ENCODE assay signal across 12 cellular contexts in the genomic region with DNA sequence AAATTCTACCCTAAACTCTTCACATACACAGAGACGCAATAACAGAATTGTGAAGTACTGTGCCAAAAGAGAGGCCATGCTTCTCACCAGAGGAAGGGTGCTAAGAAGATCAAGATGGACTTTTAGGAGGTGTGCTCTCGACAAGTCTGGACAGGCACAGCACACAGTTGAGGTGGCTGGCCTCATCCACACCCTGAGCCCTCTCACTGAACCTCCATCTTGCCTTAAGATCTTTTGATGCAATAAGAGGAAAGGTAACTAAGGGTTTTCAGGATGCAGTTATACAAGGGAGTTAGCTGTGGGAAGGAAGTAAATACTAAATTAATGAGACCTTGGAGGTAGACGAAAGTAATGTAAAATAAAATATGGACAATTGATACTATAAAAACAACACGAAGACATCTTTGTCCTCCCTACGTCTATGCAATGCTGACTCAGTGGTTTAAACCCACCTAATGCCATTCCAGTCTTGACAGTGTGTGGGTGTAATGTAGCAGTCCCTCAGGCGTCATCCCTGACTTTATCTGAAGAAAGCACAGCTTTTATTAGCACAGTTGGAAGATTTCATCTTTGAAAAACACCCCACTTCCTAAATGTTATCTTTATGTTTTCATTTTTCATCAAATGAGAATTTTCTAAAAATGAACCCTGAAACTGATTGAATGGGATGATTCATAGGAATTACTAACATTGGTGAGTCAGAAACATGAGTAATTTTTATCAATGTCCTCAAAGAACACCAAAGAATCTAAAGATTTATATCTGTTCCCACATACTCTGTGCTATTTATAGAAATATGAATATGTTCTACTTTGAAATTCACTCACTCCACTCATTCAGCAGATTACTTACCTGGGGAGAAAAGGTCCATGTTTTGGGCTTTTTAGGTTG. TPM values are rescaled to one million over a fixed set of nuclear protein-coding genes. Genes with fewer than 3 reads are reported as not detected.
DNase-seq lines count a peak whose midpoint lies in the region; ATAC-seq, FAIRE-seq and TF ChIP-seq lines count a peak whose summit lies in the region.
"Had no signal": no experiment of that assay in that cellular context is flagged by ENCODE, and none has a peak within 500 bp of the region (broad histone marks: within the 10 kb centered on the region; RNA-seq: fewer than 3 reads in every experiment).

No MANE protein-coding gene starts in this region.

- TF ChIP-seq CTCF in gastrocnemius medialis (IDR thresholded peaks at IDR 0.05 in 4 of 5, conservative IDR thresholded peaks at IDR 0.05 in 1 of 5) = no peak

- no peak overlapping the region for H3K4me3 ChIP-seq in gastrocnemius medialis

- H3K36me3 ChIP-seq in gastrocnemius medialis = peaks cover 0 to 33% of the 10 kb centered on the region in 2 donors

- H3K9me3 Mint-ChIP-seq in activated naive CD8-positive, alpha-beta T cell treated with anti-CD3 and anti-CD28 coated beads, Interleukin-2, amount 50 U/mL, for 24 hours = peaks cover 18% of the 10 kb centered on the region
- H3K9me3 Mint-ChIP-seq in stimulated activated naive B cell treated with anti-CD40 and anti-IgM and Interleukin-4, amounts not matched to agents 10 μg/mL and 1 μg/mL and 100 μg/mL, for 72 hours = peaks cover 10 to 11% of the 10 kb centered on the region in 2 donors

- intact Hi-C loops in gastrocnemius medialis (cut with DNase I; ENCODE audit: low total_unique reads) = no loop called here

- no peak overlapping the region for H3K4me3 Mint-ChIP-seq in activated naive CD8-positive, alpha-beta T cell treated with anti-CD3 and anti-CD28 coated beads, Interleukin-2, amount 50 U/mL, for 24 hours
- no peak overlapping the region for H3K4me3 Mint-ChIP-seq in stimulated activated naive B cell treated with anti-CD40 and anti-IgM and Interleukin-4, amounts not matched to agents 10 μg/mL and 1 μg/mL and 100 μg/mL, for 72 hours

- peak; percentile 80 for DNase-seq in A172 (ENCODE audit: low spot score)
- peak; percentile 9 for DNase-seq in H54 (ENCODE audit: insufficient read length, low spot score)
- DNase-seq in activated naive CD8-positive, alpha-beta T cell treated with anti-CD3 and anti-CD28 coated beads, Interleukin-2, amount 50 U/mL, for 24 hours = no peak
- peak; percentile 13 for DNase-seq in inferior parietal cortex (ENCODE audit: extremely low spot score)
- DNase-seq in gastrocnemius medialis = no peak
- DNase-seq in iPS-NIHi11 (ENCODE audit: low spot score) = no peak
- DNase-seq in stimulated activated naive B cell treated with anti-CD40 and anti-IgM and Interleukin-4, amounts not matched to agents 10 μg/mL and 1 μg/mL and 100 μg/mL, for 72 hours = no peak
- DNase-seq: GOT3; NCI-H2029 treated with DMSO at 0.1 percent for 48 hours; stimulated activated CD4-positive, alpha-beta T cell treated with anti-CD3 and anti-CD28 coated beads, Interleukin-12 subunit alpha, Interleukin-12 subunit beta, amount 100 ng/mL, for 4 hours; substantia nigra had no signal

- FAIRE-seq in H54 (lab: Jason Lieb, UNC) = peak; percentile 86

- ATAC-seq in activated naive CD8-positive, alpha-beta T cell treated with anti-CD3 and anti-CD28 coated beads, Interleukin-2, amount 50 U/mL, for 24 hours = peak; percentile 85
- ATAC-seq in gastrocnemius medialis (no peak), GM18858 (IDR thresholded peaks at IDR 0.05; ENCODE audit: unreplicated experiment) (no peak)
- ATAC-seq in stimulated activated naive B cell treated with anti-CD40 and anti-IgM and Interleukin-4, amounts not matched to agents 10 μg/mL and 1 μg/mL and 100 μg/mL, for 72 hours (replicated peaks) = no peak

- H3K27me3 ChIP-seq in gastrocnemius medialis = no peaks in the 10 kb centered on the region

- peaks cover 51% of the 10 kb centered on the region for H3K4me1 Mint-ChIP-seq in activated naive CD8-positive, alpha-beta T cell treated with anti-CD3 and anti-CD28 coated beads, Interleukin-2, amount 50 U/mL, for 24 hours
- no peaks in the 10 kb centered on the region for H3K4me1 Mint-ChIP-seq in stimulated activated naive B cell treated with anti-CD40 and anti-IgM and Interleukin-4, amounts not matched to agents 10 μg/mL and 1 μg/mL and 100 μg/mL, for 72 hours

- peaks cover 9% of the 10 kb centered on the region for H3K36me3 Mint-ChIP-seq in activated naive CD8-positive, alpha-beta T cell treated with anti-CD3 and anti-CD28 coated beads, Interleukin-2, amount 50 U/mL, for 24 hours (ENCODE audit: low read depth)
- peaks cover 2 to 11% of the 10 kb centered on the region in 2 donors for H3K36me3 Mint-ChIP-seq in stimulated activated naive B cell treated with anti-CD40 and anti-IgM and Interleukin-4, amounts not matched to agents 10 μg/mL and 1 μg/mL and 100 μg/mL, for 72 hours

- peaks cover 2% of the 10 kb centered on the region for H3K27me3 Mint-ChIP-seq in activated naive CD8-positive, alpha-beta T cell treated with anti-CD3 and anti-CD28 coated beads, Interleukin-2, amount 50 U/mL, for 24 hours
- peaks cover 11 to 16% of the 10 kb centered on the region in 2 donors for H3K27me3 Mint-ChIP-seq in stimulated activated naive B cell treated with anti-CD40 and anti-IgM and Interleukin-4, amounts not matched to agents 10 μg/mL and 1 μg/mL and 100 μg/mL, for 72 hours

- no peaks in the 10 kb centered on the region for H3K9me3 ChIP-seq in gastrocnemius medialis

- H3K4me1 ChIP-seq in gastrocnemius medialis = no peaks in the 10 kb centered on the region

- H3K27ac Mint-ChIP-seq in activated naive CD8-positive, alpha-beta T cell treated with anti-CD3 and anti-CD28 coated beads, Interleukin-2, amount 50 U/mL, for 24 hours = peak overlapping the region; percentile 92
- H3K27ac Mint-ChIP-seq in stimulated activated naive B cell treated with anti-CD40 and anti-IgM and Interleukin-4, amounts not matched to agents 10 μg/mL and 1 μg/mL and 100 μg/mL, for 72 hours = no peak overlapping the region

- TF ChIP-seq POLR2A in H54 (IDR thresholded peaks at IDR 0.05; ENCODE audit: low read depth, low read length) (no peak), gastrocnemius medialis (IDR thresholded peaks at IDR 0.05) (no peak)

- in situ Hi-C loops in gastrocnemius medialis (cut with MboI; ENCODE audit: low sequenced_read_pairs in 4 of 4) = no loop called here

- no peak overlapping the region for H3K27ac ChIP-seq in gastrocnemius medialis

RNA-seq across cellular contexts. Expression of a gene that starts 34.0 kb away (rescaled TPM):
- total RNA-seq in A172 (2014; rRNA removed; shearing (Covaris generic)) = 184 and 298 TPM in 2 replicates
- 1 to 10 TPM; 1.7 to 3.8 (median 2.5) TPM for total RNA-seq in gastrocnemius medialis

RNA-seq across cellular contexts. Expression of a gene that starts 55.2 kb away (rescaled TPM):
- total RNA-seq in A172 (2014; rRNA removed; shearing (Covaris generic)) = 17.4 and 25.7 TPM in 2 replicates
- total RNA-seq in gastrocnemius medialis = 10 to 100 TPM in 1 of 4 donors, 1 to 10 TPM in 3; 3.8 to 10.3 (median 4.6) TPM

Comparison
In these comparisons a context has a peak if more than half of its experiments do, and no peak if none do; other contexts are left out.
1. DNase-seq: peak in A172 (single experiment), H54 (single experiment) and inferior parietal cortex (single experiment); none in activated naive CD8-positive, alpha-beta T cell treated with anti-CD3 and anti-CD28 coated beads, Interleukin-2, amount 50 U/mL, for 24 hours (single experiment), gastrocnemius medialis (0 of 2), iPS-NIHi11 (single experiment) and stimulated activated naive B cell treated with anti-CD40 and anti-IgM and Interleukin-4, amounts not matched to agents 10 μg/mL and 1 μg/mL and 100 μg/mL, for 72 hours (single experiment).
2. RNA of a gene that starts 34.0 kb away (total RNA-seq): 184 to 298 TPM in A172; 1.7 to 3.8 TPM in gastrocnemius medialis; every median in the first group is over 10 times any median in the second.